In genomic region chr4:153065286-153065685, GRCh38 we compare ENCODE assay signal across 17 cellular contexts.
"Had no signal": no experiment of that assay in that cellular context is flagged by ENCODE, and none has a peak within 500 bp of the region (broad histone marks: within the 10 kb centered on the region; RNA-seq: fewer than 3 reads in every experiment).

No MANE protein-coding gene starts in this region.

- DNase-seq: activated CD8-positive, alpha-beta memory T cell treated with anti-CD3 and anti-CD28 coated beads for 24 hours; activated CD8-positive, alpha-beta memory T cell treated with anti-CD3 and anti-CD28 coated beads, Interleukin-2, amount 50 U/mL, for 48 hours; activated naive CD4-positive, alpha-beta T cell treated with anti-CD3 and anti-CD28 coated beads for 36 hours; activated T-cell treated with anti-CD3 and anti-CD28 coated beads, Interleukin-2, amount 50 U/mL, for 48 hours; effector CD8-positive, alpha-beta T cell; foreskin keratinocyte; immature natural killer cell; left ventricle myocardium superior; mammary epithelial cell; midbrain; nephron progenitor cell; occipital lobe; stimulated activated CD4-positive, alpha-beta T cell treated with anti-CD3 and anti-CD28 coated beads, Interleukin-4, amount 100 ng/mL, for 4 hours; stimulated activated naive CD8-positive, alpha-beta T cell treated with anti-CD3 and anti-CD28 coated beads, Interleukin-15, Interleukin-2, amounts not matched to agents 100 U/mL and 50 U/mL, for 24 hours; T-helper 1 cell had no signal

- H3K9me3 ChIP-seq: vagina had no signal

- H3K27ac ChIP-seq: foreskin keratinocyte, vagina had no signal

- H3K36me3 ChIP-seq: vagina had no signal

- H3K27me3 ChIP-seq: foreskin keratinocyte, vagina had no signal

- FAIRE-seq: TTC549 had no signal

- H3K4me3 ChIP-seq: vagina had no signal

- H3K4me1 ChIP-seq: foreskin keratinocyte, vagina had no signal
